Comparison of ENCODE assay signal across 8 cellular contexts in the genomic region with DNA sequence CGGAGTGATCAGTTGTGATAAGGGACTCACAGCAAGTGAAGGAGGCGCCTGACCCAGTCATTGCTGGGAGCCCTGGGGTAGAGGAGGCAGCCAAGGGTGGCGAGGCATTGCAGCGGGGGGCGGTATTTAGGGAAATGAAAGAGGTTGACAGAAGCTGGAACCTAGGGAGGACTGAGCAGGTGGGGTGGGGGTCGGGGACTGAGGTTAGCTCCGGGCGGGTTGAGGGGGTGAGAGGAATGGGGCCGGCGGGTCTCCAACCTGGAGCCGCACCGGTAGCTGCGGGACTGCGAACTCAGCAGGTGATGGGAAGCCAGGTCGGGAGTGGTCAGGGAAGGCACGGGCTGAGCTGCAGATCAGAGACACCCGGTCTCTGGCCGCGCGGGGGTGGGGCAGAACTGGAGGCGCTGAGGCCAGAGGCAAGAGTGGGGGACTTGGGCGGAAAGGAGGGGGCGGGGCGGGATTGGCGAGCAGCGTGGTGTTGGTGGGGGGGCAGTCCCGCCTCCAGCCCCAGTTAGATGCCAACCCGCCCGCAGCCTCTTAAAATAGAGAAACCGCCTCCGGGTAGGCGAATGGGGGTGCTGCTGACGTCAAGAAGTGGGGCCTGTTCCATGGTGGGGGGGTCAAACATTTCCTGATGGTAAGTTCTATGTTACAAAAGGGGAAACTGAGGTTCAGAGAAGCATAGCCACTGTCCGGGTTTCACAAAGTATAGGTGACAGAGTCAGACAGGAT. TPM values are rescaled to one million over a fixed set of nuclear protein-coding genes. Genes with fewer than 3 reads are reported as not detected.
DNase-seq lines count a peak whose midpoint lies in the region; ATAC-seq and TF ChIP-seq lines count a peak whose summit lies in the region.

No MANE protein-coding gene starts in this region.

- H3K4me3 ChIP-seq in hepatocyte (no peak overlapping the region), BE2C (ENCODE audit: low read depth, low read length) (no peak overlapping the region)

- peak overlapping the region; percentile 43 for H3K27ac Mint-ChIP-seq in activated CD4-positive, alpha-beta T cell treated with anti-CD3 and anti-CD28 coated beads, Interleukin-2, amount 10 ng/mL, durations not matched to agents 24 days and 14 days
- peak overlapping the region; percentile 64 for H3K27ac Mint-ChIP-seq in type B pancreatic cell

- peak overlapping the region; percentile 83 for H3K4me3 Mint-ChIP-seq in activated CD4-positive, alpha-beta T cell treated with anti-CD3 and anti-CD28 coated beads, Interleukin-2, amount 10 ng/mL, durations not matched to agents 24 days and 14 days
- no peak overlapping the region for H3K4me3 Mint-ChIP-seq in type B pancreatic cell

- H3K9me3 ChIP-seq in hepatocyte (ENCODE audit: low read depth): no peaks in the 10 kb centered on the region
- no peaks in the 10 kb centered on the region for H3K9me3 ChIP-seq in BE2C

- H3K4me1 ChIP-seq in hepatocyte (ENCODE audit: insufficient read depth): peaks cover 15% of the 10 kb centered on the region
- H3K4me1 ChIP-seq in BE2C: 0 out of 2 replicates have a peak, but pooled peaks cover 3% of the 10 kb centered on the region

- no peak overlapping the region for H3K27ac ChIP-seq in hepatocyte

- H2AFZ ChIP-seq in hepatocyte: no peak overlapping the region

- H4K20me1 ChIP-seq in hepatocyte (ENCODE audit: insufficient read depth, poor library complexity, severe bottlenecking): no peaks in the 10 kb centered on the region

- no peaks in the 10 kb centered on the region for H3K79me2 ChIP-seq in hepatocyte

- H3K27me3 ChIP-seq in hepatocyte (peaks cover 27% of the 10 kb centered on the region), BE2C (peaks cover 4% of the 10 kb centered on the region; the same call in 1 of the 2 replicates)

- POLR2A ChIA-PET in HEK293T (lab: Yijun Ruan, JAX): interaction anchor here (1.3 kb wide), 1 partner anchor 11 kb away, joined by 6 read pairs; no protein-coding TSS in a partner anchor

- no peaks in the 10 kb centered on the region for H3K9me3 Mint-ChIP-seq in activated CD4-positive, alpha-beta T cell treated with anti-CD3 and anti-CD28 coated beads, Interleukin-2, amount 10 ng/mL, durations not matched to agents 24 days and 14 days
- no peaks in the 10 kb centered on the region for H3K9me3 Mint-ChIP-seq in type B pancreatic cell

- H3K9me2 ChIP-seq in hepatocyte (replicated peaks; ENCODE audit: insufficient read depth): no peaks in the 10 kb centered on the region

- no peak for TF ChIP-seq CTCF in hepatocyte (IDR thresholded peaks at IDR 0.05; ENCODE audit: poor library complexity)
- TF ChIP-seq CTCF in type B pancreatic cell (conservative IDR thresholded peaks at IDR 0.05): no peak
- no peak for TF ChIP-seq CTCF in BE2C (IDR thresholded peaks at IDR 0.05; ENCODE audit: low read depth, low read length)

- peaks cover 3% of the 10 kb centered on the region for H3K27me3 Mint-ChIP-seq in activated CD4-positive, alpha-beta T cell treated with anti-CD3 and anti-CD28 coated beads, Interleukin-2, amount 10 ng/mL, durations not matched to agents 24 days and 14 days
- peaks cover 47% of the 10 kb centered on the region for H3K27me3 Mint-ChIP-seq in type B pancreatic cell

- H3K36me3 ChIP-seq in hepatocyte (replicated peaks; ENCODE audit: insufficient read depth, low read depth) (no peaks in the 10 kb centered on the region), BE2C (no peaks in the 10 kb centered on the region)

- intact Hi-C loops in activated CD4-positive, alpha-beta T cell treated with anti-CD3 and anti-CD28 coated beads, Interleukin-2, amount 10 ng/mL, durations not matched to agents 24 days and 14 days (cut with micrococcal nuclease): no loop called here

- H3K4me1 Mint-ChIP-seq in activated CD4-positive, alpha-beta T cell treated with anti-CD3 and anti-CD28 coated beads, Interleukin-2, amount 10 ng/mL, durations not matched to agents 24 days and 14 days: peaks cover 23% of the 10 kb centered on the region
- H3K4me1 Mint-ChIP-seq in type B pancreatic cell (ENCODE audit: unreplicated experiment): no peaks in the 10 kb centered on the region

- CTCF ChIA-PET in HEK293T (lab: Yijun Ruan, JAX): no interaction called here

- H3K36me3 Mint-ChIP-seq in activated CD4-positive, alpha-beta T cell treated with anti-CD3 and anti-CD28 coated beads, Interleukin-2, amount 10 ng/mL, durations not matched to agents 24 days and 14 days (ENCODE audit: low read depth): peaks cover 2% of the 10 kb centered on the region
- H3K36me3 Mint-ChIP-seq in type B pancreatic cell: no peaks in the 10 kb centered on the region

- peak; percentile 28 for DNase-seq in stimulated activated CD4-positive, alpha-beta T cell treated with anti-CD3 and anti-CD28 coated beads, Interleukin-12 subunit alpha, Interleukin-12 subunit beta, amount 100 ng/mL, for 4 hours
- DNase-seq in stimulated activated CD4-positive, alpha-beta T cell treated with anti-CD3 and anti-CD28 coated beads, Interleukin-4, amount 100 ng/mL, for 24 hours: no peak
- DNase-seq in activated CD4-positive, alpha-beta T cell treated with anti-CD3 and anti-CD28 coated beads, Interleukin-2, amount 10 ng/mL, durations not matched to agents 24 days and 14 days: peak; percentile 72
- DNase-seq in hepatocyte (ENCODE audit: low spot score) (peak; percentile 44), type B pancreatic cell (ENCODE audit: extremely low spot score, unreplicated experiment) (no peak), HEK293T (ENCODE audit: extremely low spot score) (no peak), BE2C (no peak)

- WGBS in hepatocyte (ENCODE audit: low lambda C conversion rate, missing lambda C conversion rate): 36% methylated on average over 14 of the region's 34 CpGs

- ATAC-seq in HG03103 (IDR thresholded peaks at IDR 0.05; ENCODE audit: low read depth, unreplicated experiment): peak; percentile 44

- peak overlapping the region; percentile 66 for H3K4me2 ChIP-seq in hepatocyte

TF ChIP-seq in HEK293T, 16 proteins besides CTCF, POLR2A, EP300 and RAD21:
- TF ChIP-seq HDGF (IDR thresholded peaks at IDR 0.05; ENCODE audit: borderline replicate concordance) (no peak), FOXA1 (IDR thresholded peaks at IDR 0.05) (no peak), BHLHE40 (IDR thresholded peaks at IDR 0.05; ENCODE audit: borderline replicate concordance) (no peak)

RNA-seq across cellular contexts. Expression of a gene that starts 1.5 kb away (rescaled TPM):
- 16.2 and 17.2 TPM in 2 replicates for total RNA-seq in activated CD4-positive, alpha-beta T cell treated with anti-CD3 and anti-CD28 coated beads, Interleukin-2, amount 10 ng/mL, durations not matched to agents 24 days and 14 days
- 5.5 and 9.7 TPM in 2 replicates for total RNA-seq in hepatocyte
- 10.3 and 11.1 TPM in 2 replicates for polyA plus RNA-seq in hepatocyte
- total RNA-seq in type B pancreatic cell (ENCODE audit: low replicate concordance): 11.0 and 14.1 TPM in 2 replicates
- polyA plus RNA-seq in BE2C (2012; ENCODE audit: insufficient read depth, insufficient read length, low read depth): 3.7 TPM

RNA-seq across cellular contexts. Expression of a gene that starts 12.3 kb away (rescaled TPM):
- 37.0 and 38.8 TPM in 2 replicates for total RNA-seq in activated CD4-positive, alpha-beta T cell treated with anti-CD3 and anti-CD28 coated beads, Interleukin-2, amount 10 ng/mL, durations not matched to agents 24 days and 14 days
- total RNA-seq in hepatocyte (not detected in 2 replicates), type B pancreatic cell (ENCODE audit: low replicate concordance) (not detected in 2 replicates)
- not detected in 2 replicates for polyA plus RNA-seq in hepatocyte
- not detected for polyA plus RNA-seq in BE2C (2012; ENCODE audit: insufficient read depth, insufficient read length, low read depth)

RNA-seq across cellular contexts. Expression of a gene that starts 53.9 kb away (rescaled TPM):
- 19.6 and 20.7 TPM in 2 replicates for total RNA-seq in activated CD4-positive, alpha-beta T cell treated with anti-CD3 and anti-CD28 coated beads, Interleukin-2, amount 10 ng/mL, durations not matched to agents 24 days and 14 days
- total RNA-seq in hepatocyte (29.9 and 38.7 TPM in 2 replicates), type B pancreatic cell (ENCODE audit: low replicate concordance) (41.4 and 47.0 TPM in 2 replicates)
- 49.5 and 52.2 TPM in 2 replicates for polyA plus RNA-seq in hepatocyte
- polyA plus RNA-seq in BE2C (2012; ENCODE audit: insufficient read depth, insufficient read length, low read depth): 181 TPM

Comparison
In these comparisons a context has a peak if more than half of its experiments do, and no peak if none do; other contexts are left out.
1. DNase-seq: peak in stimulated activated CD4-positive, alpha-beta T cell treated with anti-CD3 and anti-CD28 coated beads, Interleukin-12 subunit alpha, Interleukin-12 subunit beta, amount 100 ng/mL, for 4 hours (single experiment), activated CD4-positive, alpha-beta T cell treated with anti-CD3 and anti-CD28 coated beads, Interleukin-2, amount 10 ng/mL, durations not matched to agents 24 days and 14 days (single experiment) and hepatocyte (single experiment); none in stimulated activated CD4-positive, alpha-beta T cell treated with anti-CD3 and anti-CD28 coated beads, Interleukin-4, amount 100 ng/mL, for 24 hours (single experiment), type B pancreatic cell (single experiment), HEK293T (single experiment) and BE2C (single experiment).
2. RNA of a gene that starts 12.3 kb away (total RNA-seq): 37.0 to 38.8 TPM in activated CD4-positive, alpha-beta T cell treated with anti-CD3 and anti-CD28 coated beads, Interleukin-2, amount 10 ng/mL, durations not matched to agents 24 days and 14 days; not detected in type B pancreatic cell and not detected in hepatocyte; every median in the first group is over 10 times any median in the second.